ENCODE assay signal across 30 cellular contexts in the genomic region with DNA sequence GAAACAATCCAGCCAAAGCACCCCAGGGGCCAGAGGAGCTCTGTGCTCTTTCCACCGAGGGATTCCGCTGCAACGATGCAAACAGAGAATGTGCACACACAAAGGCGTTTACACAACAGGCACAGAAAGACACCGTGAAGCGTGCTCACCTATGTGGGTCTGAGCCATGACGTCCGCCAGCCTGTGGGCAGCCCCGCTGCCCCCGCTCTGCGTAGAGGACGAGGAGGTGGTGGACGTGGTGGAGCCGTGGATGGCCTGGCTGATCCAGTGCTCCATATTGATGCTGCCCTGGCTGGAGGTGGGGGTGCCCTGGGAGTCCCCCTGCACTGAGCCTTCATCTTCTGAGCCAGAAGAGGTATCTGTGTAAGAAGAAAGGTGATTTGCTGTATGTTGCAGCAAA.
"Had no signal": no experiment of that assay in that cellular context is flagged by ENCODE, and none has a peak within 500 bp of the region (broad histone marks: within the 10 kb centered on the region; RNA-seq: fewer than 3 reads in every experiment).

No MANE protein-coding gene starts in this region.

- ATAC-seq: activated CD4-positive, CD25-positive, alpha-beta regulatory T cell treated with anti-CD3 and anti-CD28 coated beads, Interleukin-2, amount 50 U/mL, for 24 hours; activated CD8-positive, alpha-beta T cell treated with anti-CD3 and anti-CD28 coated beads for 36 hours; activated T-cell treated with anti-CD3 and anti-CD28 coated beads, Interleukin-2, amount 50 U/mL, for 4 hours; activated T-helper 17 cell treated with anti-CD3 and anti-CD28 coated beads, Interleukin-2, amount 50 U/mL, for 72 hours; body of pancreas; effector memory CD8-positive, alpha-beta T cell; gastroesophageal sphincter; T-cell had no signal

- H3K4me1 Mint-ChIP-seq: activated B cell treated with CpG ODN at 0.5 μM for 24 hours had no signal

- H3K9me3 Mint-ChIP-seq: activated B cell treated with CpG ODN at 0.5 μM for 24 hours; activated CD8-positive, alpha-beta T cell treated with anti-CD3 and anti-CD28 coated beads for 36 hours; activated T-cell treated with anti-CD3 and anti-CD28 coated beads, Interleukin-2, amount 50 U/mL, for 4 hours; activated T-helper 17 cell treated with anti-CD3 and anti-CD28 coated beads, Interleukin-2, amount 50 U/mL, for 72 hours; effector memory CD8-positive, alpha-beta T cell; T-cell; T-helper 1 cell treated with Interleukin-12 subunit alpha and Interleukin-12 subunit beta and Interleukin-4 antibody, amounts not matched to agents 30 μg/mL and 1 μg/mL, for 36 hours; T-helper 2 cell treated with Interferon-gamma antibody and Interleukin-4, amounts not matched to agents 5 μg/mL and 100 μg/mL, for 36 hours had no signal

- H3K36me3 Mint-ChIP-seq: activated naive CD8-positive, alpha-beta T cell had no signal

- H3K27me3 Mint-ChIP-seq: activated CD8-positive, alpha-beta T cell treated with anti-CD3 and anti-CD28 coated beads for 36 hours; activated T-helper 17 cell treated with anti-CD3 and anti-CD28 coated beads, Interleukin-2, amount 50 U/mL, for 72 hours; effector memory CD8-positive, alpha-beta T cell had no signal

- H3K4me3 ChIP-seq: body of pancreas, esophagus squamous epithelium, gastroesophageal sphincter had no signal

- DNase-seq: activated B cell treated with CpG ODN at 0.5 μM for 24 hours; activated CD4-positive, alpha-beta T cell treated with anti-CD3 and anti-CD28 coated beads for 48 hours; activated CD4-positive, alpha-beta T cell treated with anti-CD3 and anti-CD28 coated beads, Interleukin-2, amount 50 U/mL, for 1 hour; activated CD4-positive, alpha-beta T cell treated with anti-CD3 and anti-CD28 coated beads, Interleukin-2, amount 50 U/mL, for 48 hours; activated CD8-positive, alpha-beta memory T cell treated with anti-CD3 and anti-CD28 coated beads for 24 hours; activated CD8-positive, alpha-beta T cell treated with anti-CD3 and anti-CD28 coated beads for 36 hours; activated effector memory CD4-positive, alpha-beta T cell treated with Interleukin-2 at 50 U/mL for 16 hours; activated gamma-delta T cell treated with Interleukin-2 at 50 U/mL for 16 hours; activated naive CD4-positive, alpha-beta T cell treated with anti-CD3 and anti-CD28 coated beads, Interleukin-2, amount 50 U/mL, for 16 hours; activated naive CD4-positive, alpha-beta T cell treated with Interleukin-2 at 50 U/mL for 16 hours; activated T-cell treated with anti-CD3 and anti-CD28 coated beads, Interleukin-2, amount 50 U/mL, for 4 hours; amniotic stem cell; body of pancreas; cortex of kidney; dermis blood vessel endothelial cell; effector CD4-positive, alpha-beta T cell; effector memory CD8-positive, alpha-beta T cell; erythroblast; esophagus squamous epithelium; foreskin melanocyte; SW 1271; T-cell; T1000; WERI-Rb-1 had no signal

- H3K4me3 Mint-ChIP-seq: activated B cell treated with CpG ODN at 0.5 μM for 24 hours; activated CD8-positive, alpha-beta T cell treated with anti-CD3 and anti-CD28 coated beads for 36 hours; activated naive CD8-positive, alpha-beta T cell; activated T-cell treated with anti-CD3 and anti-CD28 coated beads, Interleukin-2, amount 50 U/mL, for 4 hours; activated T-helper 17 cell treated with anti-CD3 and anti-CD28 coated beads, Interleukin-2, amount 50 U/mL, for 72 hours; effector memory CD8-positive, alpha-beta T cell; T-cell; T-helper 1 cell treated with Interleukin-12 subunit alpha and Interleukin-12 subunit beta and Interleukin-4 antibody, amounts not matched to agents 30 μg/mL and 1 μg/mL, for 36 hours; T-helper 2 cell treated with Interferon-gamma antibody and Interleukin-4, amounts not matched to agents 5 μg/mL and 100 μg/mL, for 36 hours had no signal

- H3K27me3 ChIP-seq: body of pancreas, esophagus squamous epithelium, gastroesophageal sphincter had no signal

- H3K27ac Mint-ChIP-seq: activated B cell treated with CpG ODN at 0.5 μM for 24 hours; activated CD8-positive, alpha-beta T cell treated with anti-CD3 and anti-CD28 coated beads for 36 hours; activated naive CD8-positive, alpha-beta T cell; activated T-helper 17 cell treated with anti-CD3 and anti-CD28 coated beads, Interleukin-2, amount 50 U/mL, for 72 hours; effector memory CD8-positive, alpha-beta T cell; T-cell; T-helper 1 cell treated with Interleukin-12 subunit alpha and Interleukin-12 subunit beta and Interleukin-4 antibody, amounts not matched to agents 30 μg/mL and 1 μg/mL, for 36 hours; T-helper 2 cell treated with Interferon-gamma antibody and Interleukin-4, amounts not matched to agents 5 μg/mL and 100 μg/mL, for 36 hours had no signal

- H3K4me1 ChIP-seq: body of pancreas, esophagus squamous epithelium, gastroesophageal sphincter had no signal

- H3K36me3 ChIP-seq: WERI-Rb-1 had no signal

- H3K27ac ChIP-seq: body of pancreas, esophagus squamous epithelium, gastroesophageal sphincter, WERI-Rb-1 had no signal

- H3K9me3 ChIP-seq: body of pancreas, esophagus squamous epithelium, gastroesophageal sphincter had no signal
